19 cellular contexts compared by ENCODE assay signal in the genomic region with DNA sequence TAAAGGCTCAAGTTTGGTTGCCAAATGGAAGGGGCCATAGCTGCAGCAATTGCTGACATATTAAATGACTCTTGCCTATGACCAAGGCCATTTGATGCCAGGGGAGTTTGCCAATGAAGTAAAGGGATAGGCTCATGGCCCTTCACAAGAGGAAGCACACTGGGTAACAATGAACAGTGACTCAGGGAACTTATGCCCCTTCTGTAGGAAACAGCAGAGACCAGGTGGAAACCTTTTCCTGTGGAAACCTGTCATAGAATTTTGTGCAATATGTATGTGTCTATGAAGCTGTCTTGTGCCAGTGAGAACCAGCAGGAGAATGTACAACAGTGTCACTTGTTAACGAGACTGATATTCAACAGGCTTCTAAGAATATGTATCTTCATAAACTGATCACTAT. TPM values are rescaled to one million over a fixed set of nuclear protein-coding genes. Genes with fewer than 3 reads are reported as not detected.
DNase-seq lines count a peak whose midpoint lies in the region; ATAC-seq, FAIRE-seq and TF ChIP-seq lines count a peak whose summit lies in the region.
"Had no signal": no experiment of that assay in that cellular context is flagged by ENCODE, and none has a peak within 500 bp of the region (broad histone marks: within the 10 kb centered on the region; RNA-seq: fewer than 3 reads in every experiment).

No MANE protein-coding gene starts in this region.

- peaks cover 24% of the 10 kb centered on the region for H3K4me1 Mint-ChIP-seq in activated CD8-positive, alpha-beta memory T cell treated with anti-CD3 and anti-CD28 coated beads, Interleukin-2, amount 10 ng/mL, durations not matched to agents 7 days and 5 days

- TF ChIP-seq CTCF in epithelial cell of esophagus (IDR thresholded peaks at IDR 0.05; ENCODE audit: insufficient read depth, low read depth, low read length, missing control alignments): no peak

- CTCF ChIA-PET in activated CD8-positive, alpha-beta memory T cell treated with anti-CD3 and anti-CD28 coated beads, Interleukin-2, amount 10 ng/mL, durations not matched to agents 7 days and 5 days (lab: Charles Lee): interaction anchor here (6.0 kb wide), 1 partner anchor 146 kb away, joined by 60 read pairs; the partner anchor contains the start of gene KATNBL1

- no peaks in the 10 kb centered on the region for H3K27me3 Mint-ChIP-seq in activated CD8-positive, alpha-beta memory T cell treated with anti-CD3 and anti-CD28 coated beads, Interleukin-2, amount 10 ng/mL, durations not matched to agents 7 days and 5 days
- H3K27me3 Mint-ChIP-seq: B cell had no signal

- H3K4me3 ChIP-seq in epithelial cell of esophagus (ENCODE audit: low read length): no peak overlapping the region

- H3K9me3 Mint-ChIP-seq in activated CD8-positive, alpha-beta memory T cell treated with anti-CD3 and anti-CD28 coated beads, Interleukin-2, amount 10 ng/mL, durations not matched to agents 7 days and 5 days (ENCODE audit: low read depth): no peaks in the 10 kb centered on the region
- H3K9me3 Mint-ChIP-seq: CD14-positive monocyte; CD8-positive, alpha-beta T cell; HFFc6 had no signal

- DNase-seq in activated CD8-positive, alpha-beta memory T cell treated with anti-CD3 and anti-CD28 coated beads, Interleukin-2, amount 10 ng/mL, durations not matched to agents 7 days and 5 days: no peak
- no peak for DNase-seq in activated CD8-positive, alpha-beta memory T cell treated with anti-CD3 and anti-CD28 coated beads, Interleukin-2, amount 50 U/mL, for 4 hours
- DNase-seq in GM18507 (ENCODE audit: extremely low spot score, insufficient read length, low read depth): no peak
- peak; percentile 74 for DNase-seq in epithelial cell of esophagus (ENCODE audit: low read depth)
- peak; percentile 15 to 39 for DNase-seq in lung microvascular endothelial cell (ENCODE audit: low read depth in 2 of 2)
- no peak for DNase-seq in A172 (ENCODE audit: low spot score)
- DNase-seq: 8988T; ACHN; CD8-positive, alpha-beta T cell; COR-L47; DMS153; GF-D8; HCEC 1CT; HFFc6 had no signal

- peak; percentile 5 for FAIRE-seq in GM18507 (lab: Jason Lieb, UNC)
- FAIRE-seq: D721Med had no signal

- H3K27ac Mint-ChIP-seq in activated CD8-positive, alpha-beta memory T cell treated with anti-CD3 and anti-CD28 coated beads, Interleukin-2, amount 10 ng/mL, durations not matched to agents 7 days and 5 days: no peak overlapping the region
- H3K27ac Mint-ChIP-seq: CD8-positive, alpha-beta T cell; HFFc6 had no signal

- H3K4me3 Mint-ChIP-seq in activated CD8-positive, alpha-beta memory T cell treated with anti-CD3 and anti-CD28 coated beads, Interleukin-2, amount 10 ng/mL, durations not matched to agents 7 days and 5 days: no peak overlapping the region
- H3K4me3 Mint-ChIP-seq: B cell; CD14-positive monocyte; CD8-positive, alpha-beta T cell; HFFc6 had no signal

- ATAC-seq in activated CD8-positive, alpha-beta memory T cell treated with anti-CD3 and anti-CD28 coated beads, Interleukin-2, amount 10 ng/mL, durations not matched to agents 7 days and 5 days: peak; percentile 9
- no peak for ATAC-seq in HG03457 (IDR thresholded peaks at IDR 0.05; ENCODE audit: unreplicated experiment)
- ATAC-seq in HG03095 (IDR thresholded peaks at IDR 0.05; ENCODE audit: unreplicated experiment): no peak
- ATAC-seq: CD8-positive, alpha-beta T cell had no signal

- H3K36me3 Mint-ChIP-seq in activated CD8-positive, alpha-beta memory T cell treated with anti-CD3 and anti-CD28 coated beads, Interleukin-2, amount 10 ng/mL, durations not matched to agents 7 days and 5 days: no peaks in the 10 kb centered on the region
- H3K36me3 Mint-ChIP-seq: CD14-positive monocyte; CD8-positive, alpha-beta T cell had no signal

RNA-seq across cellular contexts. Expression of gene AVEN, which starts 25.4 kb away (rescaled TPM):
- total RNA-seq in activated CD8-positive, alpha-beta memory T cell treated with anti-CD3 and anti-CD28 coated beads, Interleukin-2, amount 10 ng/mL, durations not matched to agents 7 days and 5 days: 10 to 100 TPM in 1 of 2 experiments, 1 to 10 TPM in 1; 8.9 to 11.8 TPM
- 19.4 and 21.2 TPM in 2 replicates for total RNA-seq in lung microvascular endothelial cell
- total RNA-seq in A172 (2014; rRNA removed; shearing (Covaris generic)): 37.5 and 39.6 TPM in 2 replicates

RNA-seq across cellular contexts. Expression of gene EMC7, which starts 37.2 kb away (rescaled TPM):
- total RNA-seq in activated CD8-positive, alpha-beta memory T cell treated with anti-CD3 and anti-CD28 coated beads, Interleukin-2, amount 10 ng/mL, durations not matched to agents 7 days and 5 days: 10 to 100 TPM; 66.2 to 76.5 TPM
- 23.8 and 35.9 TPM in 2 replicates for total RNA-seq in lung microvascular endothelial cell
- 32.3 and 40.0 TPM in 2 replicates for total RNA-seq in A172 (2014; rRNA removed; shearing (Covaris generic))

RNA-seq across cellular contexts. Expression of gene PGBD4, which starts 37.4 kb away (rescaled TPM):
- total RNA-seq in activated CD8-positive, alpha-beta memory T cell treated with anti-CD3 and anti-CD28 coated beads, Interleukin-2, amount 10 ng/mL, durations not matched to agents 7 days and 5 days: 1 to 10 TPM; 3.8 to 5.2 TPM
- 0.65 and 1.4 TPM in 2 replicates for total RNA-seq in lung microvascular endothelial cell
- 1.3 and 1.6 TPM in 2 replicates for total RNA-seq in A172 (2014; rRNA removed; shearing (Covaris generic))

Comparison
In these comparisons a context has a peak if more than half of its experiments do, and no peak if none do; other contexts are left out.
1. DNase-seq: peak in epithelial cell of esophagus (single experiment) and lung microvascular endothelial cell (2 of 2); none in activated CD8-positive, alpha-beta memory T cell treated with anti-CD3 and anti-CD28 coated beads, Interleukin-2, amount 10 ng/mL, durations not matched to agents 7 days and 5 days (single experiment), activated CD8-positive, alpha-beta memory T cell treated with anti-CD3 and anti-CD28 coated beads, Interleukin-2, amount 50 U/mL, for 4 hours (single experiment), GM18507 (single experiment) and A172 (single experiment).